ENCODE assay signal across 9 cellular contexts in genomic region chrX:136496359-136496767, GRCh38. TPM values are rescaled to one million over a fixed set of nuclear protein-coding genes. Genes with fewer than 3 reads are reported as not detected.
DNase-seq lines count a peak whose midpoint lies in the region; ATAC-seq and TF ChIP-seq lines count a peak whose summit lies in the region.
"Had no signal": no experiment of that assay in that cellular context is flagged by ENCODE, and none has a peak within 500 bp of the region (broad histone marks: within the 10 kb centered on the region; RNA-seq: fewer than 3 reads in every experiment).

No MANE protein-coding gene starts in this region.

- peaks cover 6 to 16% of the 10 kb centered on the region in 2 donors for H3K36me3 Mint-ChIP-seq in CD4-positive, alpha-beta memory T cell

- ATAC-seq in GM19452 (IDR thresholded peaks at IDR 0.05; ENCODE audit: unreplicated experiment) (no peak), GM19328 (IDR thresholded peaks at IDR 0.05; ENCODE audit: unreplicated experiment) (no peak)

- peaks cover 22% of the 10 kb centered on the region for H3K79me2 ChIP-seq in neural cell (replicated peaks; ENCODE audit: insufficient read depth, low read length)

- H3K4me1 Mint-ChIP-seq in CD4-positive, alpha-beta memory T cell, result peaks cover 6 to 31% (median 17%) of the 10 kb centered on the region in 4 donors

- no peaks in the 10 kb centered on the region for H4K20me1 ChIP-seq in neural cell (ENCODE audit: insufficient read depth)

- peak in 1 of 5 donors; percentile 1 for DNase-seq in CD4-positive, alpha-beta memory T cell
- DNase-seq in Jurkat, Clone E6-1 (ENCODE audit: low read depth, low spot score), result no peak
- DNase-seq in coronary artery (ENCODE audit: low spot score) (peak; percentile 74), OCI-M2 (lab: John Stamatoyannopoulos, UW; ENCODE audit: unreplicated experiment) (no peak), NOMO-1 treated with dmso at 0.1 percent for 144 hours (lab: John Stamatoyannopoulos, UW; ENCODE audit: unreplicated experiment) (no peak)

- no peak for TF ChIP-seq EP300 in neural cell (conservative IDR thresholded peaks at IDR 0.05; ENCODE audit: poor library complexity, severe bottlenecking)

- H3K4me2 ChIP-seq in neural cell (ENCODE audit: low read length), result peak overlapping the region; percentile 35

- H3K4me3 ChIP-seq in CD4-positive, alpha-beta memory T cell (ENCODE audit: low read length in 2 of 2), result peak overlapping the region; percentile 80 to 83
- H3K4me3 ChIP-seq in Jurkat, Clone E6-1 (ENCODE audit: low read length), result peak overlapping the region; percentile 76
- peak overlapping the region; percentile 76 for H3K4me3 ChIP-seq in coronary artery
- H3K4me3 ChIP-seq in neural cell (ENCODE audit: low read length), result peak overlapping the region; percentile 71

- TF ChIP-seq RAD21 in neural cell (conservative IDR thresholded peaks at IDR 0.05), result no peak

- H3K9me2 ChIP-seq in neural cell (ENCODE audit: insufficient read depth, low read length), result no peaks in the 10 kb centered on the region

- H3K27me3 ChIP-seq in CD4-positive, alpha-beta memory T cell (ENCODE audit: insufficient read depth, low read length), result no peaks in the 10 kb centered on the region
- H3K27me3 ChIP-seq in neural cell (ENCODE audit: insufficient read depth, low read depth, low read length), result no peaks in the 10 kb centered on the region

- POLR2A ChIA-PET in CD4-positive, alpha-beta memory T cell (lab: Charles Lee; ENCODE audit: partially characterized antibody), result interaction anchor here (0.9 to 1.9 kb wide), 8 partner anchors 27 to 384 kb away, joined by 3 to 9 read pairs (median 3); partner anchors contain the start of gene RBMX

- H3K27ac Mint-ChIP-seq in CD4-positive, alpha-beta memory T cell, result peak overlapping the region; percentile 93 to 99 (median 98)

- H3K27me3 Mint-ChIP-seq in CD4-positive, alpha-beta memory T cell, result peaks cover 0 to 4% of the 10 kb centered on the region in 2 donors

- H3F3A ChIP-seq in neural cell (ENCODE audit: insufficient read depth, low read length, poor library complexity, severe bottlenecking), result no peaks in the 10 kb centered on the region

- peaks cover 10% of the 10 kb centered on the region for H3K36me3 ChIP-seq in CD4-positive, alpha-beta memory T cell (ENCODE audit: insufficient read depth, low read length)
- H3K36me3 ChIP-seq in neural cell (ENCODE audit: insufficient read depth, low read length), result peaks cover under 1% of the 10 kb centered on the region

- H3K9me3 Mint-ChIP-seq in CD4-positive, alpha-beta memory T cell, result peaks cover 0 to 3% (median 0%) of the 10 kb centered on the region in 8 donors

- CTCF ChIA-PET in CD4-positive, alpha-beta memory T cell (lab: Charles Lee; ENCODE audit: partially characterized antibody), result interaction anchor here (0.6 kb wide), 1 partner anchor 429 kb away, joined by 3 read pairs; no protein-coding TSS in a partner anchor

- H2AFZ ChIP-seq in neural cell (ENCODE audit: low read depth, low read length), result peak overlapping the region; percentile 76

- intact Hi-C loops in CD4-positive, alpha-beta memory T cell (cut with micrococcal nuclease), result loop anchor here (2.0 to 10.0 kb wide), 7 partner anchors 198 to 976 kb away; partner anchors contain the start of genes FHL1, INTS6L, MAP7D3 and SLC9A6

- H3K9ac ChIP-seq in neural cell (ENCODE audit: low read length), result peak overlapping the region; percentile 74

- no peak for TF ChIP-seq CTCF in coronary artery (IDR thresholded peaks at IDR 0.05)
- TF ChIP-seq CTCF in neural cell (IDR thresholded peaks at IDR 0.05; ENCODE audit: poor library complexity, severe bottlenecking), result no peak

- peak overlapping the region; percentile 88 to 95 (median 90) for H3K4me3 Mint-ChIP-seq in CD4-positive, alpha-beta memory T cell

- H3K27ac ChIP-seq in CD4-positive, alpha-beta memory T cell (ENCODE audit: low read depth, low read length), result peak overlapping the region; percentile 73
- H3K27ac ChIP-seq in coronary artery (peak overlapping the region; percentile 90 to 96), neural cell (ENCODE audit: low read length) (peak overlapping the region; percentile 77)

- peaks cover 23% of the 10 kb centered on the region for H3K4me1 ChIP-seq in CD4-positive, alpha-beta memory T cell (ENCODE audit: insufficient read depth, low read length)

- no peaks in the 10 kb centered on the region for H3K9me3 ChIP-seq in CD4-positive, alpha-beta memory T cell (ENCODE audit: control insufficient read depth in 1 of 2, low read length in 2 of 2)
- no peaks in the 10 kb centered on the region for H3K9me3 ChIP-seq in neural cell (ENCODE audit: low read length)

TF ChIP-seq in neural cell, 6 proteins besides CTCF, POLR2A, EP300 and RAD21:
- TF ChIP-seq POLR2AphosphoS5 (IDR thresholded peaks at IDR 0.05) (no peak), REST (IDR thresholded peaks at IDR 0.05; ENCODE audit: borderline replicate concordance) (no peak)

RNA-seq across cellular contexts. Expression of gene HTATSF1, which starts 1.0 kb away (rescaled TPM):
- total RNA-seq in CD4-positive, alpha-beta memory T cell, result 10 to 100 TPM; 31.6 to 34.7 TPM
- 10 to 100 TPM; 70.4 to 82.1 TPM for polyA plus RNA-seq in CD4-positive, alpha-beta memory T cell
- polyA plus RNA-seq in Jurkat, Clone E6-1 (2012; ENCODE audit: insufficient read depth, insufficient read length), result 89.9 TPM
- polyA plus RNA-seq in neural cell, result 114 and 137 TPM in 2 replicates
- 102 and 104 TPM in 2 replicates for polyA minus RNA-seq in neural cell

RNA-seq across cellular contexts. Expression of gene BRS3, which starts 8.6 kb away (rescaled TPM):
- total RNA-seq in CD4-positive, alpha-beta memory T cell, result not detected
- polyA plus RNA-seq in CD4-positive, alpha-beta memory T cell, result not detected
- not detected for polyA plus RNA-seq in Jurkat, Clone E6-1 (2012; ENCODE audit: insufficient read depth, insufficient read length)
- polyA plus RNA-seq in neural cell, result 0.20 TPM in 1 of 2 replicates, not detected in the other
- not detected in 2 replicates for polyA minus RNA-seq in neural cell

RNA-seq across cellular contexts. Expression of gene VGLL1, which starts 35.7 kb away (rescaled TPM):
- not detected for total RNA-seq in CD4-positive, alpha-beta memory T cell
- not detected for polyA plus RNA-seq in CD4-positive, alpha-beta memory T cell
- polyA plus RNA-seq in Jurkat, Clone E6-1 (2012; ENCODE audit: insufficient read depth, insufficient read length), result not detected
- not detected in 2 replicates for polyA plus RNA-seq in neural cell
- not detected in 2 replicates for polyA minus RNA-seq in neural cell
- total RNA-seq: renal cortical epithelial cell had no signal
